10 cellular contexts compared by ENCODE assay signal in the genomic region with DNA sequence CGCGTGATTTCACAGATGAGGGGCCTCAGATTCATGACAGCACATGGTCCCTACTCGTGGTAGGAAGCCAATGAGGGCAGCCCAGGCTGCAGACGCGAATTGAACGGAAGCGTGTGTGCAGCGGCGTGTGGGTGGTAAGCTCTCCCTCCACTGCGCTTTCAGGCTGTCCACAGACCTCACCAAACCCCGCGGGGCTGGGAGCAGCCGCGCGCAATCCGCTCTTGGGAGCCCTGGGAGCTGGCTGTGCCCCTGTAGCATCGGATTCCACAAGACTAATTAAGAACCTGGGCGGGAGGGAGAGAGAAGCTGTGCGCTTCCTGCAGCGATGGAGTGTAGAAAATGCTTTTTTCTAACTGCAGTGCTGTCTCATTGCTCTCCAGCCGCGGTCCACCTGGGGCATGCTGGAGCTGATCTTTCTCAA.
A peak's percentile ranks its signal among the peaks of the same experiment; 100 is the strongest.
DNase-seq lines count a peak whose midpoint lies in the region; ATAC-seq and TF ChIP-seq lines count a peak whose summit lies in the region.
"Had no signal": no experiment of that assay in that cellular context is flagged by ENCODE, and none has a peak within 500 bp of the region (broad histone marks: within the 10 kb centered on the region; RNA-seq: fewer than 3 reads in every experiment).

No MANE protein-coding gene starts in this region.

- CTCF ChIA-PET in activated CD8-positive, alpha-beta T cell treated with anti-CD3 and anti-CD28 coated beads for 36 hours (lab: Charles Lee): no interaction called here

- intact Hi-C loops in activated CD8-positive, alpha-beta T cell treated with anti-CD3 and anti-CD28 coated beads for 36 hours (cut with micrococcal nuclease): no loop called here
- intact Hi-C loops in left ventricle myocardium superior (cut with micrococcal nuclease): no loop called here

- POLR2A ChIA-PET in activated CD8-positive, alpha-beta T cell treated with anti-CD3 and anti-CD28 coated beads for 36 hours (lab: Charles Lee): no interaction called here

- no peak for TF ChIP-seq CTCF in GM20000 (IDR thresholded peaks at IDR 0.05; ENCODE audit: extremely low read depth, missing control alignments)
- no peak for TF ChIP-seq CTCF in activated CD8-positive, alpha-beta T cell treated with anti-CD3 and anti-CD28 coated beads for 36 hours (IDR thresholded peaks at IDR 0.05)
- no peak for TF ChIP-seq CTCF in retinal pigment epithelial cell (conservative IDR thresholded peaks at IDR 0.05; ENCODE audit: low read depth, low read length)

- H3K4me3 Mint-ChIP-seq in activated CD8-positive, alpha-beta T cell treated with anti-CD3 and anti-CD28 coated beads for 36 hours: peak overlapping the region; percentile 66
- H3K4me3 Mint-ChIP-seq: memory B cell had no signal

- H3K36me3 Mint-ChIP-seq in activated CD8-positive, alpha-beta T cell treated with anti-CD3 and anti-CD28 coated beads for 36 hours (ENCODE audit: low read depth): no peaks in the 10 kb centered on the region
- H3K36me3 Mint-ChIP-seq: memory B cell had no signal

- ATAC-seq in activated CD8-positive, alpha-beta T cell treated with anti-CD3 and anti-CD28 coated beads for 36 hours: peak; percentile 97
- ATAC-seq in left ventricle myocardium superior: peak; percentile 71
- ATAC-seq in HG02938 (IDR thresholded peaks at IDR 0.05; ENCODE audit: unreplicated experiment): no peak

- peaks cover 14% of the 10 kb centered on the region for H3K4me1 Mint-ChIP-seq in activated CD8-positive, alpha-beta T cell treated with anti-CD3 and anti-CD28 coated beads for 36 hours (ENCODE audit: low read depth)

- H3K9me3 Mint-ChIP-seq in activated CD8-positive, alpha-beta T cell treated with anti-CD3 and anti-CD28 coated beads for 36 hours: no peaks in the 10 kb centered on the region

- peaks cover 30% of the 10 kb centered on the region for H3K27me3 Mint-ChIP-seq in activated CD8-positive, alpha-beta T cell treated with anti-CD3 and anti-CD28 coated beads for 36 hours

- H3K27ac Mint-ChIP-seq in activated CD8-positive, alpha-beta T cell treated with anti-CD3 and anti-CD28 coated beads for 36 hours: no peak overlapping the region
- H3K27ac Mint-ChIP-seq: memory B cell had no signal

- DNase-seq in GM20000 (ENCODE audit: low spot score): peak; percentile 25
- DNase-seq in activated CD8-positive, alpha-beta T cell treated with anti-CD3 and anti-CD28 coated beads for 36 hours: peak; percentile 71
- peak; percentile 43 for DNase-seq in left ventricle myocardium superior
- no peak for DNase-seq in retinal pigment epithelial cell (ENCODE audit: low read depth)
- DNase-seq in HuH-7.5 (ENCODE audit: low spot score): no peak
- no peak for DNase-seq in GM03348 (ENCODE audit: low spot score)
- DNase-seq: effector CD8-positive, alpha-beta T cell; MV-4-11 had no signal

- peak overlapping the region; percentile 31 for H3K4me3 ChIP-seq in retinal pigment epithelial cell (ENCODE audit: low read length)

Comparison
In these comparisons a context has a peak if more than half of its experiments do, and no peak if none do; other contexts are left out.
1. DNase-seq: peak in GM20000 (single experiment), activated CD8-positive, alpha-beta T cell treated with anti-CD3 and anti-CD28 coated beads for 36 hours (single experiment) and left ventricle myocardium superior (single experiment); none in retinal pigment epithelial cell (single experiment), HuH-7.5 (single experiment) and GM03348 (single experiment).